Comparison of ENCODE assay signal across 1 cellular context in genomic region chr10:79726620-79727019, GRCh38. TPM values are rescaled to one million over a fixed set of nuclear protein-coding genes. Genes with fewer than 3 reads are reported as not detected.
"Had no signal": no experiment of that assay in that cellular context is flagged by ENCODE, and none has a peak within 500 bp of the region (broad histone marks: within the 10 kb centered on the region; RNA-seq: fewer than 3 reads in every experiment).

No MANE protein-coding gene starts in this region.

RNA-seq across cellular contexts. Expression of gene NUTM2B, which starts 23.6 kb away (rescaled TPM):
- polyA plus RNA-seq: smooth muscle cell had no signal
